30 cellular contexts compared by ENCODE assay signal in the genomic region with DNA sequence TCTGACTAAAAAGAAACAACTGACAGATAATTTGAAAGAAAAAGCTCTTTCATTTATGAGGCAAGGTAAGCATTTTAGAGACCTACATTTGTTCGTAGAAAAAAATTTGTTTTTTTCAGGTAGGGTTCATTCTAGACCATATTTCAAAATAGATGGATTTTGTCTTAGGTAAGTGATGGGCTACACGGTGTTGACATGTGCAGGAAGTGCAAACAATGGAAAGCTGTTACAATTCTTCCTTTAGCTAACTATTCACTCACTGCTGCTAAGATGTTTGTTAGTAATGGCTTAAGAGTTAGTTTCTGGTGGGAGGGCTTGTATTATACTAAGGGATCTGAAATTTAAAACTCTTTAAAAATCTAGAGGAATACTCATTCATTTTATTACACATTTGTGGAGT.
"Had no signal": no experiment of that assay in that cellular context is flagged by ENCODE, and none has a peak within 500 bp of the region (broad histone marks: within the 10 kb centered on the region; RNA-seq: fewer than 3 reads in every experiment).

No MANE protein-coding gene starts in this region.

- FAIRE-seq: bronchial epithelial cell, endometrium had no signal

- H3K9me3 Mint-ChIP-seq: activated B cell treated with CpG ODN at 0.5 μM for 24 hours; activated CD4-positive, alpha-beta memory T cell treated with anti-CD3 and anti-CD28 coated beads, Interleukin-2, amount 10 ng/mL, durations not matched to agents 7 days and 5 days; activated naive CD4-positive, alpha-beta T cell treated with anti-CD3 and anti-CD28 coated beads, Interleukin-2, amount 10 ng/mL, durations not matched to agents 7 days and 5 days; activated naive CD4-positive, alpha-beta T cell treated with anti-CD3 and anti-CD28 coated beads, Interleukin-2, amount 50 U/mL, for 72 hours; activated naive CD8-positive, alpha-beta T cell treated with anti-CD3 and anti-CD28 coated beads, Interleukin-2, amount 10 ng/mL, durations not matched to agents 7 days and 5 days; activated T-cell treated with anti-CD3 and anti-CD28 coated beads, Interleukin-2, amount 50 U/mL, for 24 hours; activated T-cell treated with anti-CD3 and anti-CD28 coated beads, Interleukin-2, amount 50 U/mL, for 72 hours; central memory CD8-positive, alpha-beta T cell; T-helper 2 cell treated with Interferon-gamma antibody and Interleukin-4, amounts not matched to agents 5 μg/mL and 100 μg/mL, for 36 hours had no signal

- H3K27me3 Mint-ChIP-seq: activated B cell treated with CpG ODN at 0.5 μM for 24 hours; activated CD4-positive, alpha-beta memory T cell treated with anti-CD3 and anti-CD28 coated beads, Interleukin-2, amount 10 ng/mL, durations not matched to agents 7 days and 5 days; activated naive CD4-positive, alpha-beta T cell treated with anti-CD3 and anti-CD28 coated beads, Interleukin-2, amount 10 ng/mL, durations not matched to agents 7 days and 5 days; activated T-cell treated with anti-CD3 and anti-CD28 coated beads, Interleukin-2, amount 50 U/mL, for 24 hours; central memory CD8-positive, alpha-beta T cell; T-helper 17 cell had no signal

- H3K4me1 Mint-ChIP-seq: activated B cell treated with CpG ODN at 0.5 μM for 24 hours; activated naive CD4-positive, alpha-beta T cell treated with anti-CD3 and anti-CD28 coated beads, Interleukin-2, amount 10 ng/mL, durations not matched to agents 7 days and 5 days; central memory CD8-positive, alpha-beta T cell; T-helper 17 cell had no signal

- ATAC-seq: activated CD4-positive, CD25-positive, alpha-beta regulatory T cell treated with anti-CD3 and anti-CD28 coated beads, Interleukin-2, amount 50 U/mL, for 24 hours; activated naive CD4-positive, alpha-beta T cell treated with anti-CD3 and anti-CD28 coated beads, Interleukin-2, amount 50 U/mL, for 72 hours; activated T-cell treated with anti-CD3 and anti-CD28 coated beads, Interleukin-2, amount 50 U/mL, for 72 hours; gastroesophageal sphincter; heart right ventricle; T-helper 17 cell had no signal

- H3K27ac ChIP-seq: ascending aorta, brain microvascular endothelial cell, coronary artery, esophagus muscularis mucosa, gastroesophageal sphincter, heart right ventricle, WERI-Rb-1 had no signal

- DNase-seq: activated B cell treated with CpG ODN at 0.5 μM for 24 hours; activated CD4-positive, alpha-beta memory T cell treated with anti-CD3 and anti-CD28 coated beads, Interleukin-2, amount 10 ng/mL, durations not matched to agents 7 days and 5 days; activated CD4-positive, alpha-beta T cell treated with anti-CD3 and anti-CD28 coated beads for 48 hours; activated CD8-positive, alpha-beta memory T cell treated with anti-CD3 and anti-CD28 coated beads, Interleukin-2, amount 50 U/mL, for 48 hours; activated gamma-delta T cell; activated naive CD4-positive, alpha-beta T cell; activated naive CD4-positive, alpha-beta T cell treated with anti-CD3 and anti-CD28 coated beads, Interleukin-2, amount 10 ng/mL, durations not matched to agents 7 days and 5 days; activated naive CD8-positive, alpha-beta T cell treated with anti-CD3 and anti-CD28 coated beads, Interleukin-2, amount 10 ng/mL, durations not matched to agents 7 days and 5 days; activated T-cell treated with anti-CD3 and anti-CD28 coated beads for 4 hours; activated T-cell treated with anti-CD3 and anti-CD28 coated beads, Interleukin-2, amount 50 U/mL, for 24 hours; activated T-cell treated with anti-CD3 and anti-CD28 coated beads, Interleukin-2, amount 50 U/mL, for 72 hours; brain microvascular endothelial cell; effector CD8-positive, alpha-beta T cell; erythroblast; foreskin melanocyte; heart right ventricle; T-helper 1 cell; T-helper 17 cell; T1000; WERI-Rb-1 had no signal

- H3K36me3 ChIP-seq: brain microvascular endothelial cell, WERI-Rb-1 had no signal

- H3K4me1 ChIP-seq: ascending aorta, esophagus muscularis mucosa, gastroesophageal sphincter, heart right ventricle had no signal

- H3K27me3 ChIP-seq: ascending aorta, brain microvascular endothelial cell, esophagus muscularis mucosa, gastroesophageal sphincter, heart right ventricle had no signal

- H3K4me3 Mint-ChIP-seq: activated B cell treated with CpG ODN at 0.5 μM for 24 hours; activated CD4-positive, alpha-beta memory T cell treated with anti-CD3 and anti-CD28 coated beads, Interleukin-2, amount 10 ng/mL, durations not matched to agents 7 days and 5 days; activated naive CD4-positive, alpha-beta T cell treated with anti-CD3 and anti-CD28 coated beads, Interleukin-2, amount 10 ng/mL, durations not matched to agents 7 days and 5 days; activated naive CD8-positive, alpha-beta T cell treated with anti-CD3 and anti-CD28 coated beads, Interleukin-2, amount 10 ng/mL, durations not matched to agents 7 days and 5 days; activated T-cell treated with anti-CD3 and anti-CD28 coated beads, Interleukin-2, amount 50 U/mL, for 24 hours; activated T-cell treated with anti-CD3 and anti-CD28 coated beads, Interleukin-2, amount 50 U/mL, for 72 hours; central memory CD8-positive, alpha-beta T cell; T-helper 17 cell; T-helper 2 cell treated with Interferon-gamma antibody and Interleukin-4, amounts not matched to agents 5 μg/mL and 100 μg/mL, for 36 hours had no signal

- H3K36me3 Mint-ChIP-seq: activated naive CD4-positive, alpha-beta T cell treated with anti-CD3 and anti-CD28 coated beads, Interleukin-2, amount 10 ng/mL, durations not matched to agents 7 days and 5 days had no signal

- H3K27ac Mint-ChIP-seq: activated B cell treated with CpG ODN at 0.5 μM for 24 hours; activated CD4-positive, alpha-beta memory T cell treated with anti-CD3 and anti-CD28 coated beads, Interleukin-2, amount 10 ng/mL, durations not matched to agents 7 days and 5 days; activated naive CD4-positive, alpha-beta T cell treated with anti-CD3 and anti-CD28 coated beads, Interleukin-2, amount 10 ng/mL, durations not matched to agents 7 days and 5 days; activated naive CD4-positive, alpha-beta T cell treated with anti-CD3 and anti-CD28 coated beads, Interleukin-2, amount 50 U/mL, for 72 hours; activated naive CD8-positive, alpha-beta T cell treated with anti-CD3 and anti-CD28 coated beads, Interleukin-2, amount 10 ng/mL, durations not matched to agents 7 days and 5 days; activated T-cell treated with anti-CD3 and anti-CD28 coated beads, Interleukin-2, amount 50 U/mL, for 24 hours; activated T-cell treated with anti-CD3 and anti-CD28 coated beads, Interleukin-2, amount 50 U/mL, for 72 hours; T-helper 17 cell; T-helper 2 cell treated with Interferon-gamma antibody and Interleukin-4, amounts not matched to agents 5 μg/mL and 100 μg/mL, for 36 hours had no signal

- H3K4me3 ChIP-seq: ascending aorta, coronary artery, esophagus muscularis mucosa, gastroesophageal sphincter, heart right ventricle had no signal

- H3K9me3 ChIP-seq: ascending aorta, esophagus muscularis mucosa, gastroesophageal sphincter, heart right ventricle had no signal
